19 cellular contexts compared by ENCODE assay signal in genomic region chr5:68088302-68088701, GRCh38.
DNase-seq lines count a peak whose midpoint lies in the region; ATAC-seq and TF ChIP-seq lines count a peak whose summit lies in the region.
"Had no signal": no experiment of that assay in that cellular context is flagged by ENCODE, and none has a peak within 500 bp of the region (broad histone marks: within the 10 kb centered on the region; RNA-seq: fewer than 3 reads in every experiment).

No MANE protein-coding gene starts in this region.

- H4K20me1 ChIP-seq in fibroblast of lung (ENCODE audit: control insufficient read depth, extremely low read depth, insufficient read depth, low read length) (no peaks in the 10 kb centered on the region), osteoblast (ENCODE audit: insufficient read depth, low read length) (no peaks in the 10 kb centered on the region)

- H3K4me1 ChIP-seq in fibroblast of lung (ENCODE audit: control insufficient read depth, extremely low read depth, insufficient read depth, low read length), result no peaks in the 10 kb centered on the region
- peaks cover 23% of the 10 kb centered on the region for H3K4me1 ChIP-seq in osteoblast (ENCODE audit: insufficient read depth, low read length)
- H3K4me1 ChIP-seq in CD8-positive, alpha-beta T cell (ENCODE audit: insufficient read depth, low read length), result no peaks in the 10 kb centered on the region

- H3K27ac ChIP-seq in fibroblast of lung (ENCODE audit: insufficient read depth, low read length) (no peak overlapping the region), osteoblast (ENCODE audit: low read depth, low read length) (peak overlapping the region; percentile 24)
- no peak overlapping the region for H3K27ac ChIP-seq in CD8-positive, alpha-beta T cell (ENCODE audit: low read depth, low read length)
- H3K27ac ChIP-seq: PC-9, suprapubic skin had no signal

- TF ChIP-seq CTCF in AG10803 (conservative IDR thresholded peaks at IDR 0.05; ENCODE audit: low read length), result no peak
- no peak for TF ChIP-seq CTCF in fibroblast of lung (conservative IDR thresholded peaks at IDR 0.05 in 1 of 2, IDR thresholded peaks at IDR 0.05 in 1 of 2; ENCODE audit: low read depth in 1 of 2, low read length in 2 of 2)
- TF ChIP-seq CTCF in osteoblast (IDR thresholded peaks at IDR 0.05; ENCODE audit: extremely low read depth, low read depth, low read length), result no peak
- no peak for TF ChIP-seq CTCF in CD8-positive, alpha-beta T cell (IDR thresholded peaks at IDR 0.05)
- no peak for TF ChIP-seq CTCF in endothelial cell (IDR thresholded peaks at IDR 0.05; ENCODE audit: unreplicated experiment)

- H3K27me3 ChIP-seq in fibroblast of lung (ENCODE audit: control insufficient read depth, insufficient read depth, low read length) (no peaks in the 10 kb centered on the region), osteoblast (ENCODE audit: insufficient read depth, low read length) (no peaks in the 10 kb centered on the region)
- H3K27me3 ChIP-seq in CD8-positive, alpha-beta T cell (ENCODE audit: insufficient read depth, low read length), result no peaks in the 10 kb centered on the region
- H3K27me3 ChIP-seq: esophagus muscularis mucosa, suprapubic skin had no signal

- H3K4me2 ChIP-seq in fibroblast of lung (ENCODE audit: extremely low read depth, insufficient read depth, low read length), result no peak overlapping the region
- H3K4me2 ChIP-seq in osteoblast (ENCODE audit: insufficient read depth, low read length), result peak overlapping the region; percentile 54
- H3K4me2 ChIP-seq: PC-9 had no signal

- H3K4me1 Mint-ChIP-seq in immature natural killer cell (no peaks in the 10 kb centered on the region), endothelial cell (ENCODE audit: unreplicated experiment) (peaks cover 13% of the 10 kb centered on the region)
- no peaks in the 10 kb centered on the region for H3K4me1 Mint-ChIP-seq in CD8-positive, alpha-beta T cell (ENCODE audit: low read depth)
- H3K4me1 Mint-ChIP-seq: CD14-positive monocyte had no signal

- H3K4me3 Mint-ChIP-seq in immature natural killer cell (no peak overlapping the region), endothelial cell (ENCODE audit: unreplicated experiment) (no peak overlapping the region)
- H3K4me3 Mint-ChIP-seq in CD8-positive, alpha-beta T cell, result no peak overlapping the region
- H3K4me3 Mint-ChIP-seq: activated T-cell treated with anti-CD3 and anti-CD28 coated beads, Interleukin-2, amount 50 U/mL, for 4 hours; CD14-positive monocyte; natural killer cell treated with Interleukin-12 subunit alpha and Interleukin-12 subunit beta and Interleukin-15 and Interleukin-18, amount 100 ng/mL, for 72 hours had no signal

- H3K36me3 ChIP-seq in fibroblast of lung (ENCODE audit: control insufficient read depth, insufficient read depth, low read length) (no peaks in the 10 kb centered on the region), osteoblast (ENCODE audit: insufficient read depth, low read length) (no peaks in the 10 kb centered on the region)
- H3K36me3 ChIP-seq in CD8-positive, alpha-beta T cell (ENCODE audit: insufficient read depth, low read length), result no peaks in the 10 kb centered on the region
- H3K36me3 ChIP-seq: esophagus muscularis mucosa, suprapubic skin had no signal

- POLR2A ChIA-PET in CD8-positive, alpha-beta T cell (lab: Charles Lee), result no interaction called here

- peak; percentile 88 for DNase-seq in AG10803 (ENCODE audit: low read depth)
- peak; percentile 79 for DNase-seq in M059J (ENCODE audit: low read depth)
- peak; percentile 76 to 88 for DNase-seq in fibroblast of lung (ENCODE audit: low read depth in 2 of 2)
- DNase-seq in osteoblast (ENCODE audit: insufficient read length, low spot score, missing footprints), result peak; percentile 25
- DNase-seq in immature natural killer cell, result no peak
- no peak for DNase-seq in CD8-positive, alpha-beta T cell
- DNase-seq in endothelial cell (ENCODE audit: low spot score), result no peak
- DNase-seq: activated CD4-positive, alpha-beta T cell treated with anti-CD3 and anti-CD28 coated beads, Interleukin-2, amount 50 U/mL, for 48 hours; activated T-cell treated with anti-CD3 and anti-CD28 coated beads, Interleukin-2, amount 50 U/mL, for 4 hours; cortex of kidney; DMS53; H7; NCI-H526; PC-9 had no signal

- no peak overlapping the region for H3K27ac Mint-ChIP-seq in immature natural killer cell
- H3K27ac Mint-ChIP-seq in CD8-positive, alpha-beta T cell, result no peak overlapping the region
- no peak overlapping the region for H3K27ac Mint-ChIP-seq in endothelial cell (ENCODE audit: unreplicated experiment)
- H3K27ac Mint-ChIP-seq: CD14-positive monocyte; natural killer cell treated with Interleukin-12 subunit alpha and Interleukin-12 subunit beta and Interleukin-15 and Interleukin-18, amount 100 ng/mL, for 72 hours had no signal

- H3K9me3 Mint-ChIP-seq in immature natural killer cell (no peaks in the 10 kb centered on the region), endothelial cell (ENCODE audit: unreplicated experiment) (peaks cover 5% of the 10 kb centered on the region)
- H3K9me3 Mint-ChIP-seq in CD8-positive, alpha-beta T cell, result no peaks in the 10 kb centered on the region
- H3K9me3 Mint-ChIP-seq: activated T-cell treated with anti-CD3 and anti-CD28 coated beads, Interleukin-2, amount 50 U/mL, for 4 hours; natural killer cell treated with Interleukin-12 subunit alpha and Interleukin-12 subunit beta and Interleukin-15 and Interleukin-18, amount 100 ng/mL, for 72 hours had no signal

- H3K79me2 ChIP-seq in fibroblast of lung (ENCODE audit: control insufficient read depth, insufficient read depth, low read length), result no peaks in the 10 kb centered on the region
- no peaks in the 10 kb centered on the region for H3K79me2 ChIP-seq in osteoblast (ENCODE audit: insufficient read depth, low read length)

- CTCF ChIA-PET in CD8-positive, alpha-beta T cell (lab: Charles Lee), result no interaction called here

- no peaks in the 10 kb centered on the region for H3K9me3 ChIP-seq in fibroblast of lung (ENCODE audit: control insufficient read depth, insufficient read depth, low read depth, low read length)
- peaks cover 2% of the 10 kb centered on the region for H3K9me3 ChIP-seq in osteoblast (ENCODE audit: low read depth, low read length)
- H3K9me3 ChIP-seq in CD8-positive, alpha-beta T cell (ENCODE audit: low read length), result no peaks in the 10 kb centered on the region
- H3K9me3 ChIP-seq: suprapubic skin had no signal

- H3K4me3 ChIP-seq in AG10803 (ENCODE audit: low read length) (no peak overlapping the region), fibroblast of lung (replicated peaks in 1 of 4; ENCODE audit: control extremely low read depth in 1 of 4, insufficient read depth in 1 of 4, low read depth in 3 of 4, low read length in 4 of 4) (no peak overlapping the region), osteoblast (ENCODE audit: insufficient read depth, low read length) (no peak overlapping the region)
- no peak overlapping the region for H3K4me3 ChIP-seq in CD8-positive, alpha-beta T cell (ENCODE audit: low read depth, low read length)
- H3K4me3 ChIP-seq: esophagus muscularis mucosa, PC-9, suprapubic skin had no signal

- no peak overlapping the region for H2AFZ ChIP-seq in fibroblast of lung (ENCODE audit: low read length)
- H2AFZ ChIP-seq in osteoblast (ENCODE audit: low read length), result no peak overlapping the region
- H2AFZ ChIP-seq: PC-9 had no signal

- H3K36me3 Mint-ChIP-seq in immature natural killer cell (no peaks in the 10 kb centered on the region), endothelial cell (ENCODE audit: low read depth, unreplicated experiment) (no peaks in the 10 kb centered on the region)
- H3K36me3 Mint-ChIP-seq in CD8-positive, alpha-beta T cell, result no peaks in the 10 kb centered on the region
- H3K36me3 Mint-ChIP-seq: CD14-positive monocyte; natural killer cell treated with Interleukin-12 subunit alpha and Interleukin-12 subunit beta and Interleukin-15 and Interleukin-18, amount 100 ng/mL, for 72 hours had no signal

- no peak for ATAC-seq in HG02610 (IDR thresholded peaks at IDR 0.05; ENCODE audit: unreplicated experiment)
- ATAC-seq in CD8-positive, alpha-beta T cell, result no peak
- ATAC-seq: activated T-cell treated with anti-CD3 and anti-CD28 coated beads, Interleukin-2, amount 50 U/mL, for 4 hours; natural killer cell treated with Interleukin-12 subunit alpha and Interleukin-12 subunit beta and Interleukin-15 and Interleukin-18, amount 100 ng/mL, for 72 hours had no signal

- peaks cover 0 to 4% (median 0%) of the 10 kb centered on the region in 3 donors for H3K27me3 Mint-ChIP-seq in immature natural killer cell (ENCODE audit: low read depth in 3 of 3)
- peaks cover 4% of the 10 kb centered on the region for H3K27me3 Mint-ChIP-seq in CD8-positive, alpha-beta T cell (ENCODE audit: low read depth)
- peaks cover 3% of the 10 kb centered on the region for H3K27me3 Mint-ChIP-seq in endothelial cell (ENCODE audit: unreplicated experiment)

- intact Hi-C loops in CD8-positive, alpha-beta T cell (cut with DNase I, micrococcal nuclease), result no loop called here

- H3K9ac ChIP-seq in fibroblast of lung (ENCODE audit: insufficient read depth, low read length), result no peak overlapping the region

Comparison
In these comparisons a context has a peak if more than half of its experiments do, and no peak if none do; other contexts are left out.
1. DNase-seq: peak in AG10803 (single experiment), M059J (single experiment), fibroblast of lung (2 of 2) and osteoblast (single experiment); none in immature natural killer cell (0 of 3), CD8-positive, alpha-beta T cell (0 of 7) and endothelial cell (single experiment).